8 cellular contexts compared by ENCODE assay signal in genomic region chr2:105294844-105295481, GRCh38. TPM values are rescaled to one million over a fixed set of nuclear protein-coding genes. Genes with fewer than 3 reads are reported as not detected.
DNase-seq lines count a peak whose midpoint lies in the region; TF ChIP-seq lines count a peak whose summit lies in the region.

No MANE protein-coding gene starts in this region.

- 0 out of 7 replicates have a peak overlapping the region, but pooled peaks of 1 of the 3 experiments have one; percentile 3 for H3K27ac Mint-ChIP-seq in H9

- no peaks in the 10 kb centered on the region for H3K79me1 ChIP-seq in H9 (ENCODE audit: insufficient read depth, low read depth, low read length, poor library complexity, severe bottlenecking)

- H3F3A ChIP-seq in DOHH2 (ENCODE audit: control insufficient read depth, insufficient read depth): no peaks in the 10 kb centered on the region; the same call in 1 of the 2 replicates

- H3K14ac ChIP-seq in H9 (ENCODE audit: insufficient read depth, low read length): no peak overlapping the region

- peaks cover 85% of the 10 kb centered on the region for H3K36me3 ChIP-seq in DOHH2 (ENCODE audit: control insufficient read depth, low read length)

- H2BK120ac ChIP-seq in H9 (ENCODE audit: low read depth, low read length, poor library complexity, severe bottlenecking): no peak overlapping the region

- no peak overlapping the region for H2BK12ac ChIP-seq in H9 (ENCODE audit: insufficient read length, low read depth, low read length)

- no peak overlapping the region for H4K91ac ChIP-seq in H9 (ENCODE audit: insufficient read length, low read depth, low read length)

- WGBS in H9 (ENCODE audit: extremely low coverage, insufficient read length, low lambda C conversion rate): no CpG with 5 or more reads among the region's 5 CpGs

- DNase-seq in H9 (peak; percentile 82), NCI-H526 treated with DMSO at 0.1 percent for 48 hours (lab: John Stamatoyannopoulos, UW) (peak; percentile 8), astrocyte of the hippocampus (ENCODE audit: low read depth, low spot score) (peak; percentile 89), hypothalamus (lab: John Stamatoyannopoulos, UW) (peak in 46 of 51 donors; percentile 2 to 78 (median 38)), NCI-H446 treated with DMSO at 0.1 percent for 48 hours (lab: John Stamatoyannopoulos, UW) (no peak)
- peak; percentile 13 to 28 for DNase-seq in stimulated activated CD4-positive, alpha-beta T cell treated with anti-CD3 and anti-CD28 coated beads, Interleukin-2, amount 100 ng/mL, for 24 hours
- no peak for DNase-seq in activated effector memory CD4-positive, alpha-beta T cell treated with anti-CD3 and anti-CD28 coated beads, Interleukin-2, amount 50 U/mL, for 16 hours

- H3K9me3 Mint-ChIP-seq in H9: no peaks in the 10 kb centered on the region

- H3K9ac ChIP-seq in H9 (ENCODE audit: extremely low read depth, insufficient read length, low read length): no peak overlapping the region

- H3K4me3 ChIP-seq in DOHH2 (ENCODE audit: low read length): no peak overlapping the region

- peaks cover 14% of the 10 kb centered on the region for H3K79me2 ChIP-seq in DOHH2 (ENCODE audit: control insufficient read depth, low read length)
- H3K79me2 ChIP-seq in H9 (ENCODE audit: insufficient read depth, low read length): no peaks in the 10 kb centered on the region

- no peak overlapping the region for H3K56ac ChIP-seq in H9 (ENCODE audit: insufficient read length, low read depth, low read length)

- H3K4me3 Mint-ChIP-seq in H9: no peak overlapping the region

- no peaks in the 10 kb centered on the region for H3K23me2 ChIP-seq in H9 (ENCODE audit: insufficient read length, low read depth, low read length, poor library complexity, severe bottlenecking)

- peaks cover 0 to 2% of the 10 kb centered on the region in 2 experiments; a peak in 1 of 4 replicates for H3K4me1 Mint-ChIP-seq in H9

- H3K4ac ChIP-seq in H9 (ENCODE audit: low read depth, low read length): no peak overlapping the region

- H2BK5ac ChIP-seq in H9 (ENCODE audit: insufficient read length, low read length): no peak overlapping the region

- no peak overlapping the region for H2AK5ac ChIP-seq in H9 (ENCODE audit: insufficient read length, low read length)

- H3K9me2 ChIP-seq in DOHH2 (replicated peaks; ENCODE audit: control insufficient read depth, low read length): no peaks in the 10 kb centered on the region

- H4K20me1 ChIP-seq in DOHH2 (ENCODE audit: control insufficient read depth, insufficient read depth, low read depth, low read length) (peaks cover 8% of the 10 kb centered on the region; the same call in 1 of the 2 replicates), H9 (ENCODE audit: control insufficient read depth, insufficient read depth, insufficient read length) (no peaks in the 10 kb centered on the region)

- H3K4me2 ChIP-seq in DOHH2 (ENCODE audit: low read length): no peak overlapping the region
- H3K4me2 ChIP-seq in H9 (ENCODE audit: insufficient read depth, insufficient read length, low read length): no peak overlapping the region

- no peak overlapping the region for H4K8ac ChIP-seq in H9 (replicated peaks; ENCODE audit: insufficient read length, low read depth, low read length)

- H4K5ac ChIP-seq in H9 (ENCODE audit: insufficient read length, low read depth, low read length): no peak overlapping the region

- H2BK15ac ChIP-seq in H9 (ENCODE audit: low read depth, low read length): no peak overlapping the region

- H3K36me3 Mint-ChIP-seq in H9 (ENCODE audit: insufficient read depth in 1 of 3, low read depth in 3 of 3): peaks cover 17 to 61% (median 45%) of the 10 kb centered on the region in 3 experiments; a peak in 6 of 7 replicates

- no peaks in the 10 kb centered on the region for H3K9me3 ChIP-seq in DOHH2 (ENCODE audit: control insufficient read depth, insufficient read depth, low read length)
- H3K9me3 ChIP-seq in H9 (ENCODE audit: control insufficient read depth, low read depth, low read length): no peaks in the 10 kb centered on the region

- no peak overlapping the region for H3T11ph ChIP-seq in H9 (ENCODE audit: low read length)

- no peak overlapping the region for H3K18ac ChIP-seq in H9 (ENCODE audit: insufficient read length, low read depth, low read length)

- H3K23ac ChIP-seq in H9 (ENCODE audit: insufficient read length, low read depth, low read length): no peak overlapping the region

- no peak overlapping the region for H2BK20ac ChIP-seq in H9 (ENCODE audit: low read depth, low read length, poor library complexity, severe bottlenecking)

- H3K4me1 ChIP-seq in DOHH2 (ENCODE audit: control insufficient read depth, low read length) (no peaks in the 10 kb centered on the region), H9 (ENCODE audit: insufficient read depth, low read length) (no peaks in the 10 kb centered on the region)

- H3K27me3 Mint-ChIP-seq in H9 (ENCODE audit: low read depth): no peaks in the 10 kb centered on the region

- no peak overlapping the region for H2AFZ ChIP-seq in H9 (ENCODE audit: low read length)

- no peak overlapping the region for H3K27ac ChIP-seq in DOHH2 (ENCODE audit: low read depth, low read length)
- H3K27ac ChIP-seq in H9 (ENCODE audit: insufficient read length, low read depth, low read length): no peak overlapping the region

- H3K27me3 ChIP-seq in DOHH2 (ENCODE audit: control insufficient read depth, low read length) (no peaks in the 10 kb centered on the region), H9 (ENCODE audit: insufficient read depth, low read length) (no peaks in the 10 kb centered on the region)

- TF ChIP-seq CTCF in DOHH2 (IDR thresholded peaks at IDR 0.05; ENCODE audit: low read depth, low read length, poor library complexity, severe bottlenecking) (peak; percentile 64), H9 (conservative IDR thresholded peaks at IDR 0.05) (peak; percentile 75)

RNA-seq across cellular contexts. Expression of gene TGFBRAP1, which starts 34.6 kb away (rescaled TPM):
- total RNA-seq in H9 (2021): 22.8 and 23.6 TPM in 2 replicates

RNA-seq across cellular contexts. Expression of gene C2orf49, which starts 42.4 kb away (rescaled TPM):
- 17.1 and 18.8 TPM in 2 replicates for total RNA-seq in H9 (2021)

RNA-seq across cellular contexts. Expression of gene GPR45, which starts 53.4 kb away (rescaled TPM):
- total RNA-seq in H9 (2021): not detected in 2 replicates

Comparison
In these comparisons a context has a peak if more than half of its experiments do, and no peak if none do; other contexts are left out.
1. DNase-seq: peak in H9 (single experiment), NCI-H526 treated with DMSO at 0.1 percent for 48 hours (single experiment), astrocyte of the hippocampus (single experiment), hypothalamus (46 of 51) and stimulated activated CD4-positive, alpha-beta T cell treated with anti-CD3 and anti-CD28 coated beads, Interleukin-2, amount 100 ng/mL, for 24 hours (2 of 2); none in activated effector memory CD4-positive, alpha-beta T cell treated with anti-CD3 and anti-CD28 coated beads, Interleukin-2, amount 50 U/mL, for 16 hours (single experiment) and NCI-H446 treated with DMSO at 0.1 percent for 48 hours (single experiment).